21 cellular contexts compared by ENCODE assay signal in genomic region chr6:29489286-29489685, GRCh38. TPM values are rescaled to one million over a fixed set of nuclear protein-coding genes. Genes with fewer than 3 reads are reported as not detected.
"Had no signal": no experiment of that assay in that cellular context is flagged by ENCODE, and none has a peak within 500 bp of the region (broad histone marks: within the 10 kb centered on the region; RNA-seq: fewer than 3 reads in every experiment).

No MANE protein-coding gene starts in this region.

- H3K9me3 ChIP-seq: ascending aorta, body of pancreas, MG63 had no signal

- H3K4me3 ChIP-seq: ascending aorta, body of pancreas, MG63, PC-9 had no signal

- H3K27me3 ChIP-seq: ascending aorta, body of pancreas, MG63 had no signal

- H3K4me1 ChIP-seq: ascending aorta, body of pancreas had no signal

- H3K36me3 ChIP-seq: ascending aorta, MG63 had no signal

- H3K27ac ChIP-seq: ascending aorta, body of pancreas, PC-9 had no signal

- DNase-seq: activated CD8-positive, alpha-beta memory T cell treated with anti-CD3 and anti-CD28 coated beads, Interleukin-2, amount 50 U/mL, for 48 hours; activated naive CD4-positive, alpha-beta T cell; activated T-cell treated with anti-CD3 and anti-CD28 coated beads, Interleukin-2, amount 50 U/mL, for 1 hour; body of pancreas; central memory CD4-positive, alpha-beta T cell; MG63; NCI-H1092; NCI-H1417; NCI-H1930; NCI-H2107; NCI-H446; NCI-H524; PC-9; SHP77 treated with DMSO at 0.1 percent for 48 hours had no signal

- ATAC-seq: activated CD4-positive, CD25-positive, alpha-beta regulatory T cell treated with anti-CD3 and anti-CD28 coated beads, Interleukin-2, amount 50 U/mL, for 24 hours; activated CD8-positive, alpha-beta T cell treated with anti-CD3 and anti-CD28 coated beads, Interleukin-2, amount 10 ng/mL, durations not matched to agents 7 days and 5 days; body of pancreas had no signal

RNA-seq across cellular contexts. Expression of gene MAS1L, which starts 1.5 kb away (rescaled TPM):
- total RNA-seq: activated CD8-positive, alpha-beta T cell treated with anti-CD3 and anti-CD28 coated beads, Interleukin-2, amount 10 ng/mL, durations not matched to agents 7 days and 5 days; ascending aorta; body of pancreas; bronchial epithelial cell; chondrocyte; PC-9; SK-MEL-5 had no signal
- polyA plus RNA-seq: IgD-negative memory B cell had no signal

RNA-seq across cellular contexts. Expression of gene OR2H1, which starts 32.3 kb away (rescaled TPM):
- total RNA-seq: activated CD8-positive, alpha-beta T cell treated with anti-CD3 and anti-CD28 coated beads, Interleukin-2, amount 10 ng/mL, durations not matched to agents 7 days and 5 days; ascending aorta; body of pancreas; bronchial epithelial cell; chondrocyte; PC-9; SK-MEL-5 had no signal
- polyA plus RNA-seq: IgD-negative memory B cell had no signal

RNA-seq across cellular contexts. Expression of gene OR11A1, which starts 32.4 kb away (rescaled TPM):
- total RNA-seq: activated CD8-positive, alpha-beta T cell treated with anti-CD3 and anti-CD28 coated beads, Interleukin-2, amount 10 ng/mL, durations not matched to agents 7 days and 5 days; ascending aorta; body of pancreas; bronchial epithelial cell; chondrocyte; PC-9; SK-MEL-5 had no signal
- polyA plus RNA-seq: IgD-negative memory B cell had no signal

RNA-seq across cellular contexts. Expression of gene OR10C1, which starts 50.2 kb away (rescaled TPM):
- total RNA-seq: activated CD8-positive, alpha-beta T cell treated with anti-CD3 and anti-CD28 coated beads, Interleukin-2, amount 10 ng/mL, durations not matched to agents 7 days and 5 days; ascending aorta; body of pancreas; bronchial epithelial cell; chondrocyte; PC-9; SK-MEL-5 had no signal
- polyA plus RNA-seq: IgD-negative memory B cell had no signal
